ENCODE assay signal across 8 cellular contexts in the genomic region with DNA sequence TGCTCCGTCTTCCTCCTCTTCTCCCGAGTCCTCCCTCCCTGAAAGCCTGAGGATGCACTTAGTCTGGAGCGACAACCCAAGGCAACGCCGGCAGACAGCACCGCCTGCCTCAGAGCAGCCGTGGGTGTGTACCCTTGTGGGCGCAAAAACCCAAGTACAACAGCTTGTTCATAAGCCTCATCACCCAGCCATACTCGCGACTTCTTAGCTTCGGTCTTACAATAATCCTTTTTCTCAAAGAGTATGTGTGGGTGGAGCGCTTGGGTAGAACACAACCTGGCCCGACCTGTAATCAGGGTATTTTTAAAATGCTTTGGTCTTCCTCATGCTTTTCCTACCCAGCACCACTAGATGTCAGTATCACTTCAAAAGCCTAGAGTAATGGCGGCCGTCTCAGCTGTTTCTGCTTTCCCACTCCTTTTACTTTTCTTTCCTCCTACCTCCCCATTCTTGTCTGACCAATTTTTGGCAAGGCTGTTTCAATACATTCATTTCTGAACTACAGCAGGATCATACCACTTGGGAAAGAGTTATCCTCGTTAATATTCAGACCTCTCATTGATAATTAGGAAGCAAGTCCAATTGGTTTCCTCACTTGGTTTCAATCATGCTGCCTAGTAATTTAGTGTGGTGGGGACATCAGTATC.
DNase-seq lines count a peak whose midpoint lies in the region; ATAC-seq lines count a peak whose summit lies in the region.

No MANE protein-coding gene starts in this region.

- ATAC-seq in GM18867 (IDR thresholded peaks at IDR 0.05; ENCODE audit: unreplicated experiment) (peak; percentile 96), HG03066 (IDR thresholded peaks at IDR 0.05; ENCODE audit: low read depth, unreplicated experiment) (peak; percentile 96)

- DNase-seq in AG08395 (ENCODE audit: low spot score) (peak; percentile 84), NCI-H2107 treated with DMSO at 0.1 percent for 48 hours (lab: John Stamatoyannopoulos, UW; ENCODE audit: unreplicated experiment) (peak; percentile 88), UCSD-AML1 (lab: John Stamatoyannopoulos, UW; ENCODE audit: unreplicated experiment) (peak; percentile 15), islet precursor cell (peak; percentile 71)
- peak; percentile 57 for DNase-seq in central memory CD4-positive, alpha-beta T cell
- DNase-seq in stimulated activated CD4-positive, alpha-beta T cell treated with anti-CD3 and anti-CD28 coated beads, Interleukin-12 subunit alpha, Interleukin-12 subunit beta, amount 100 ng/mL, for 24 hours (ENCODE audit: low read depth in 2 of 2), result peak; percentile 7 to 15

Comparison
In these comparisons a context has a peak if more than half of its experiments do, and no peak if none do; other contexts are left out.
1. Peak in every context shown above with its lines: DNase-seq and ATAC-seq.
2. DNase-seq: peak in every context shown above with its lines; median percentile 88 in NCI-H2107 treated with DMSO at 0.1 percent for 48 hours; 84 in AG08395; 71 in islet precursor cell; 57 in central memory CD4-positive, alpha-beta T cell; 15 in UCSD-AML1; 11 in stimulated activated CD4-positive, alpha-beta T cell treated with anti-CD3 and anti-CD28 coated beads, Interleukin-12 subunit alpha, Interleukin-12 subunit beta, amount 100 ng/mL, for 24 hours.